Comparison of ENCODE assay signal across 19 cellular contexts in the genomic region with DNA sequence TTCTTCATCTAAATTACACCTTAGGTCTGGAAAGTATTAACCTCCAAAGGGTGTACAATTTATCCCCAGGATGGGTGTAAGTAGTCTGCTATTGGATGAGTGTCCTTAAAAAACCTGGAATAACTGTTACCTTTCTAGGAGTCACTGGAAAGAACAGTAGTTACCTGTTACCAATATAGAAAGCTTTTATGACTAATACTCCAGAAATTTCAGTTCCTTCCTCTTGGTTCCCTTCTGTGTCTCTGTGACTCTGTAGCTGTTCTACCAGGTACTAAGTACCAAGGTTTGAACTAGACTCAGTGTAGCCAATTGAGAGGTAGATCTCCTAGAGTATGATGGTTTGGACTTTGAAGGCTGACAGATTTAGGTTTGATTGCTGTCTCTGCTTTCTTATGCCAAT.
DNase-seq lines count a peak whose midpoint lies in the region; ATAC-seq, FAIRE-seq and TF ChIP-seq lines count a peak whose summit lies in the region.
"Had no signal": no experiment of that assay in that cellular context is flagged by ENCODE, and none has a peak within 500 bp of the region (broad histone marks: within the 10 kb centered on the region; RNA-seq: fewer than 3 reads in every experiment).

No MANE protein-coding gene starts in this region.

- H3K9me3 ChIP-seq in Loucy (ENCODE audit: insufficient read depth, low read depth, low read length): no peaks in the 10 kb centered on the region
- H3K9me3 ChIP-seq: BLaER1, HAP-1 had no signal

- no peaks in the 10 kb centered on the region for H3F3A ChIP-seq in Loucy (ENCODE audit: low read depth)

- H3K9ac ChIP-seq in Loucy (ENCODE audit: low read depth, low read length, poor library complexity, severe bottlenecking): no peak overlapping the region
- H3K9ac ChIP-seq: BLaER1 had no signal

- no peaks in the 10 kb centered on the region for H3K36me3 ChIP-seq in Loucy (ENCODE audit: insufficient read depth, low read length)
- H3K36me3 ChIP-seq: BLaER1, HAP-1 had no signal

- H3K9me2 ChIP-seq in Loucy (replicated peaks; ENCODE audit: low read depth, low read length): no peaks in the 10 kb centered on the region

- no peak for TF ChIP-seq POLR2A in H54 (IDR thresholded peaks at IDR 0.05; ENCODE audit: low read depth, low read length)

- ATAC-seq in GM19324 (IDR thresholded peaks at IDR 0.05; ENCODE audit: low FRiP score, unreplicated experiment): no peak
- no peak for ATAC-seq in GM21367 (IDR thresholded peaks at IDR 0.05; ENCODE audit: unreplicated experiment)
- no peak for ATAC-seq in GM19035 (IDR thresholded peaks at IDR 0.05; ENCODE audit: unreplicated experiment)
- ATAC-seq: K562 had no signal

- no peak overlapping the region for H3K4me2 ChIP-seq in Loucy (ENCODE audit: low read depth, low read length, poor library complexity, severe bottlenecking)
- H3K4me2 ChIP-seq: BLaER1 had no signal

- no peak for TF ChIP-seq CTCF in Loucy (conservative IDR thresholded peaks at IDR 0.05; ENCODE audit: low read length)

- H3K27me3 ChIP-seq in Loucy (ENCODE audit: insufficient read depth, low read length, poor library complexity, severe bottlenecking): no peaks in the 10 kb centered on the region
- H3K27me3 ChIP-seq: BLaER1 had no signal

- H2AFZ ChIP-seq in Loucy (ENCODE audit: low read length): 0 out of 2 replicates have a peak overlapping the region, but pooled peaks have one; percentile 9

- H3K4me1 ChIP-seq in Loucy (ENCODE audit: insufficient read depth, low read length, poor library complexity, severe bottlenecking): peaks cover 11% of the 10 kb centered on the region
- H3K4me1 ChIP-seq: BLaER1, HAP-1 had no signal

- peak; percentile 58 for FAIRE-seq in H54 (lab: Jason Lieb, UNC)
- FAIRE-seq: GM12891, GM18507, H1, K562 had no signal

- no peak overlapping the region for H3K4me3 ChIP-seq in Loucy (ENCODE audit: low read length, poor library complexity, severe bottlenecking)
- H3K4me3 ChIP-seq: BLaER1, HAP-1, K562 had no signal

- no peaks in the 10 kb centered on the region for H4K20me1 ChIP-seq in Loucy (ENCODE audit: insufficient read depth, low read length, poor library complexity, severe bottlenecking)
- H4K20me1 ChIP-seq: BLaER1 had no signal

- no peaks in the 10 kb centered on the region for H3K79me2 ChIP-seq in Loucy (ENCODE audit: insufficient read depth, low read length)

- no peak for DNase-seq in H54 (ENCODE audit: insufficient read length, low spot score)
- peak; percentile 13 for DNase-seq in SW480 (ENCODE audit: low spot score)
- DNase-seq in kidney tubule cell (ENCODE audit: low spot score): peak; percentile 65
- DNase-seq in UCSD-AML1 (lab: John Stamatoyannopoulos, UW; ENCODE audit: unreplicated experiment): no peak
- DNase-seq: 8988T; CD4-positive, alpha-beta memory T cell; DMS153; DMS79 treated with DMSO at 0.1 percent for 48 hours; IMR-90 had no signal

Comparison
In these comparisons a context has a peak if more than half of its experiments do, and no peak if none do; other contexts are left out.
1. DNase-seq: peak in SW480 (single experiment) and kidney tubule cell (single experiment); none in H54 (single experiment) and UCSD-AML1 (single experiment).